In the genomic region with DNA sequence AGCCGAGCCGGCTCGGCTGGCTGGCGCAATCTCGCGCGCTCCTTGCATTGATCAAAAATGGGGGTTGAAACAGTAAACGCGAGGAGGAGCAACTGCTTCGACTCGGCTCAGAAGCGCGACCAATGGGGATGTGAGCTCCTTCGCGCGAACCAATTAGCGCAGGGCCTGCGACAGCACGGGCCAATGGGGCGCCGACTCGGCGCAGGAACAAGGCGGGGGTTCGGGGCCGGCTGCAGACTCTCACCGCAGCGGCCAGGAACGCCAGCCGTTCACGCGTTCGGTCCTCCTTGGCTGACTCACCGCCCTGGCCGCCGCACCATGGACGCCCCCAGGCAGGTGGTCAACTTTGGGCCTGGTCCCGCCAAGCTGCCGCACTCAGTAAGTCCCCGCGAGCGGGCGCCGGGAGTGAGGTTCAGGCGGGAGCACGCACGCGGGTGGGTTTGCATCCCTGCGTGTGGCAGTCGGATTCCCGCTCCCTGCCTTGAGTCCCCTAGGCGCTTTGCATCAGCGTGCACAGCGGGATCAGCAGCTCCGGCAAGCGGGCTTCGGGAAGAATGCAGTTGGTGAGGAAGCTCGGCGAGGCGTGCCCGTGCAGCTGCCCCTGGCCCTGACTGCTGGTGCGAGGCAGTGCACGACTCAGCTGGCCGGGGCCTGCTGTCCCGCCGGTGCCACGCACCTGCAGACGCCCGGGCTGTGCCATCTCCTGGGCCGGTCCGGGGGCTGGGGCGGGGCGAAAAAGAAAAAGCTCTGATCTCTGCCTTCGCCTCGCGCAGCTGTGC, we compare ENCODE assay signal across 8 cellular contexts. TPM values are rescaled to one million over a fixed set of nuclear protein-coding genes. Genes with fewer than 3 reads are reported as not detected.
DNase-seq lines count a peak whose midpoint lies in the region; ATAC-seq and TF ChIP-seq lines count a peak whose summit lies in the region.

A gene (plus strand): TSS at position 233 of the 779 bp plus-strand sequence. CDS start 86 bp downstream, at position 319.

- ATAC-seq in HG02884 (IDR thresholded peaks at IDR 0.05; ENCODE audit: unreplicated experiment): peak; percentile 96
- peak; percentile 98 for ATAC-seq in left ventricle myocardium superior

- H3K4me3 ChIP-seq in prostate gland (peak within 1 kb of the TSS; percentile 49 to 55), urinary bladder (ENCODE audit: low read depth, low read length) (peak within 1 kb of the TSS; percentile 57)

- TF ChIP-seq CTCF in prostate gland (IDR thresholded peaks at IDR 0.05): peak in 2 of 4 experiments; percentile 23 to 26

- no peaks in the 10 kb centered on the region for H3K27me3 ChIP-seq in prostate gland (replicated peaks; ENCODE audit: insufficient read depth)

- TF ChIP-seq POLR2A in GM15510 (IDR thresholded peaks at IDR 0.05; ENCODE audit: borderline replicate concordance, extremely low read depth, insufficient read length): peak; percentile 63
- TF ChIP-seq POLR2A in prostate gland (IDR thresholded peaks at IDR 0.05): peak; percentile 16

- H3K27ac ChIP-seq in prostate gland (peak within 1 kb of the TSS; percentile 46 to 70), urinary bladder (ENCODE audit: low read depth) (no peak within 1 kb of the TSS)

- WGBS in prostate gland: under 1% methylated on average over 73 of the region's 76 CpGs
- under 1% methylated on average over 75 of the region's 76 CpGs for WGBS in urinary bladder

- H3K9me3 ChIP-seq in prostate gland: no peaks in the 10 kb centered on the region

- DNase-seq in NCI-H1694 (lab: John Stamatoyannopoulos, UW): peak; percentile 82
- DNase-seq in amniotic stem cell (lab: John Stamatoyannopoulos, UW): peak; percentile 98
- DNase-seq in left ventricle myocardium superior: peak; percentile 86
- DNase-seq in prostate gland (ENCODE audit: low spot score): peak; percentile 90

- intact Hi-C loops in T-helper 1 cell treated with Interleukin-12 subunit alpha and Interleukin-12 subunit beta and Interleukin-4 antibody, amounts not matched to agents 30 ng/mL and 1 ng/mL, for 36 hours (cut with micrococcal nuclease): loop anchor here (1.0 to 10.0 kb wide), 10 partner anchors 36 to 1902 kb away; a partner anchor contains a TSS
- intact Hi-C loops in left ventricle myocardium superior (cut with micrococcal nuclease): no loop called here
- intact Hi-C loops in prostate gland (cut with DNase I): no loop called here

- H3K4me1 ChIP-seq in prostate gland (replicated peaks) (no peaks in the 10 kb centered on the region), urinary bladder (ENCODE audit: insufficient read depth) (no peaks in the 10 kb centered on the region)

- H3K36me3 ChIP-seq in prostate gland: no peaks in the 10 kb centered on the region
- H3K36me3 ChIP-seq in urinary bladder (ENCODE audit: insufficient read depth): no peaks in the 10 kb centered on the region

RNA-seq across cellular contexts. Expression of the gene that starts here (rescaled TPM):
- total RNA-seq in T-helper 1 cell treated with Interleukin-12 subunit alpha and Interleukin-12 subunit beta and Interleukin-4 antibody, amounts not matched to agents 30 ng/mL and 1 ng/mL, for 36 hours: 65.7 and 67.8 TPM in 2 replicates
- total RNA-seq in left ventricle myocardium superior (0.79 TPM), prostate gland (10 to 100 TPM; 30.4 to 45.8 TPM), urinary bladder (9.4 TPM)
- 4.7 TPM for polyA plus RNA-seq in urinary bladder

Comparison
In these comparisons a context has a peak if more than half of its experiments do, and no peak if none do; other contexts are left out.
1. Peak in DNase-seq and ATAC-seq in left ventricle myocardium superior; RNA of the gene not detected or under 1 TPM.